11 cellular contexts compared by ENCODE assay signal in genomic region chr1:192702212-192702993, GRCh38.
A peak's percentile ranks its signal among the peaks of the same experiment; 100 is the strongest.
DNase-seq lines count a peak whose midpoint lies in the region; ATAC-seq, FAIRE-seq and TF ChIP-seq lines count a peak whose summit lies in the region.
"Had no signal": no experiment of that assay in that cellular context is flagged by ENCODE, and none has a peak within 500 bp of the region (broad histone marks: within the 10 kb centered on the region; RNA-seq: fewer than 3 reads in every experiment).

No MANE protein-coding gene starts in this region.

- H3K23ac ChIP-seq in mesendoderm (ENCODE audit: low read length) = no peak overlapping the region

- POLR2A ChIA-PET in CD8-positive, alpha-beta memory T cell (lab: Charles Lee) = no interaction called here

- no peaks in the 10 kb centered on the region for H3K79me2 ChIP-seq in mesendoderm (ENCODE audit: control insufficient read depth, insufficient read depth, low read length)

- no peak for TF ChIP-seq POLR2A in GM12892 (IDR thresholded peaks at IDR 0.05; ENCODE audit: low read depth, low read length)

- no peaks in the 10 kb centered on the region for H3K4me1 Mint-ChIP-seq in stimulated activated memory B cell treated with anti-CD40 and anti-IgM and Interleukin-4, amounts not matched to agents 10 μg/mL and 1 μg/mL and 100 μg/mL, for 72 hours
- peaks cover 5 to 24% (median 19%) of the 10 kb centered on the region in 3 donors for H3K4me1 Mint-ChIP-seq in CD8-positive, alpha-beta memory T cell

- no peaks in the 10 kb centered on the region for H3K36me3 Mint-ChIP-seq in stimulated activated memory B cell treated with anti-CD40 and anti-IgM and Interleukin-4, amounts not matched to agents 10 μg/mL and 1 μg/mL and 100 μg/mL, for 72 hours
- H3K36me3 Mint-ChIP-seq in CD8-positive, alpha-beta memory T cell = no peaks in the 10 kb centered on the region

- H2BK120ac ChIP-seq in mesendoderm (ENCODE audit: low read depth, low read length) = no peak overlapping the region

- CTCF ChIA-PET in CD8-positive, alpha-beta memory T cell (lab: Charles Lee) = no interaction called here

- DNase-seq in Daoy (ENCODE audit: low read depth) = peak; percentile 28
- peak; percentile 31 for DNase-seq in MV-4-11 (lab: John Stamatoyannopoulos, UW)
- peak; percentile 18 for DNase-seq in brain microvascular endothelial cell
- DNase-seq in mesendoderm = peak; percentile 42
- DNase-seq in GM12892 (ENCODE audit: insufficient read length) = no peak
- no peak for DNase-seq in CD8-positive, alpha-beta memory T cell
- DNase-seq: NCI-H1436 treated with DMSO at 0.1 percent for 48 hours; stimulated activated CD4-positive, alpha-beta T cell treated with anti-CD3 and anti-CD28 coated beads, Interleukin-2, amount 100 ng/mL, for 48 hours had no signal

- H3K36me3 ChIP-seq in brain microvascular endothelial cell (replicated peaks) (no peaks in the 10 kb centered on the region), mesendoderm (ENCODE audit: control insufficient read depth, insufficient read depth, low read length) (no peaks in the 10 kb centered on the region)
- no peaks in the 10 kb centered on the region for H3K36me3 ChIP-seq in CD8-positive, alpha-beta memory T cell (ENCODE audit: insufficient read depth, low read length)
- H3K36me3 ChIP-seq: tibial nerve had no signal

- no peak overlapping the region for H2BK5ac ChIP-seq in mesendoderm (ENCODE audit: low read length)

- no peak overlapping the region for H4K5ac ChIP-seq in mesendoderm (ENCODE audit: low read length)

- H3K27ac ChIP-seq in brain microvascular endothelial cell (peak overlapping the region; percentile 75), mesendoderm (ENCODE audit: low read depth, low read length) (no peak overlapping the region)
- H3K27ac ChIP-seq in CD8-positive, alpha-beta memory T cell (ENCODE audit: low read depth, low read length) = no peak overlapping the region
- H3K27ac ChIP-seq: tibial nerve had no signal

- H3K79me1 ChIP-seq in mesendoderm (ENCODE audit: low read length) = no peaks in the 10 kb centered on the region

- no peak overlapping the region for H3K9ac ChIP-seq in mesendoderm (ENCODE audit: low read length)

- H2AK5ac ChIP-seq in mesendoderm (ENCODE audit: low read length) = no peak overlapping the region

- H4K8ac ChIP-seq in mesendoderm (ENCODE audit: low read depth, low read length) = no peak overlapping the region

- no peaks in the 10 kb centered on the region for H3K4me1 ChIP-seq in mesendoderm (ENCODE audit: control insufficient read depth, low read depth, low read length)
- H3K4me1 ChIP-seq in CD8-positive, alpha-beta memory T cell (ENCODE audit: insufficient read depth, low read length) = no peaks in the 10 kb centered on the region

- no peak overlapping the region for H3K18ac ChIP-seq in mesendoderm (ENCODE audit: low read length)

- H3K27ac Mint-ChIP-seq in stimulated activated memory B cell treated with anti-CD40 and anti-IgM and Interleukin-4, amounts not matched to agents 10 μg/mL and 1 μg/mL and 100 μg/mL, for 72 hours = no peak overlapping the region
- peak overlapping the region in 1 of 8 donors; percentile 32 for H3K27ac Mint-ChIP-seq in CD8-positive, alpha-beta memory T cell

- H3K4me3 Mint-ChIP-seq in stimulated activated memory B cell treated with anti-CD40 and anti-IgM and Interleukin-4, amounts not matched to agents 10 μg/mL and 1 μg/mL and 100 μg/mL, for 72 hours = no peak overlapping the region
- H3K4me3 Mint-ChIP-seq in CD8-positive, alpha-beta memory T cell = no peak overlapping the region

- no peak overlapping the region for H3K4me3 ChIP-seq in brain microvascular endothelial cell (ENCODE audit: low read depth, low read length)
- H3K4me3 ChIP-seq in mesendoderm (ENCODE audit: low read length) = no peak overlapping the region
- no peak overlapping the region for H3K4me3 ChIP-seq in CD8-positive, alpha-beta memory T cell (ENCODE audit: low read length)
- H3K4me3 ChIP-seq: tibial nerve had no signal

- H3K27me3 Mint-ChIP-seq in stimulated activated memory B cell treated with anti-CD40 and anti-IgM and Interleukin-4, amounts not matched to agents 10 μg/mL and 1 μg/mL and 100 μg/mL, for 72 hours = no peaks in the 10 kb centered on the region
- no peaks in the 10 kb centered on the region for H3K27me3 Mint-ChIP-seq in CD8-positive, alpha-beta memory T cell

- H3K56ac ChIP-seq in mesendoderm (ENCODE audit: low read length) = no peak overlapping the region

- TF ChIP-seq CTCF in brain microvascular endothelial cell (IDR thresholded peaks at IDR 0.05; ENCODE audit: low read depth, low read length, missing control alignments) = no peak

- WGBS in mesendoderm (ENCODE audit: extremely low coverage, insufficient coverage, low lambda C conversion rate) = no CpG with 5 or more reads among the region's 6 CpGs

- H3K27me3 ChIP-seq in brain microvascular endothelial cell (replicated peaks) (no peaks in the 10 kb centered on the region), mesendoderm (ENCODE audit: insufficient read depth, low read length, poor library complexity) (no peaks in the 10 kb centered on the region)
- no peaks in the 10 kb centered on the region for H3K27me3 ChIP-seq in CD8-positive, alpha-beta memory T cell (ENCODE audit: insufficient read depth, low read length, poor library complexity, severe bottlenecking)
- H3K27me3 ChIP-seq: tibial nerve had no signal

- no peak for ATAC-seq in HG02798 (IDR thresholded peaks at IDR 0.05; ENCODE audit: poor library complexity, unreplicated experiment)
- no peak for ATAC-seq in stimulated activated memory B cell treated with anti-CD40 and anti-IgM and Interleukin-4, amounts not matched to agents 10 μg/mL and 1 μg/mL and 100 μg/mL, for 72 hours

- H3K4ac ChIP-seq in mesendoderm (ENCODE audit: low read depth, low read length) = no peak overlapping the region

- H2BK15ac ChIP-seq in mesendoderm (replicated peaks; ENCODE audit: low read depth) = no peak overlapping the region

- in situ Hi-C loops in brain microvascular endothelial cell (cut with HindIII; ENCODE audit: low pct_ligation_motif_present, low sequenced_read_pairs) = no loop called here

- no peak overlapping the region for H3K4me2 ChIP-seq in mesendoderm (ENCODE audit: low read length)

- FAIRE-seq in GM12892 (lab: Jason Lieb, UNC) = no peak

- no peaks in the 10 kb centered on the region for H3K9me3 ChIP-seq in CD8-positive, alpha-beta memory T cell (ENCODE audit: low read length)
- H3K9me3 ChIP-seq: tibial nerve had no signal

- H3K9me3 Mint-ChIP-seq in stimulated activated memory B cell treated with anti-CD40 and anti-IgM and Interleukin-4, amounts not matched to agents 10 μg/mL and 1 μg/mL and 100 μg/mL, for 72 hours = no peaks in the 10 kb centered on the region
- no peaks in the 10 kb centered on the region for H3K9me3 Mint-ChIP-seq in CD8-positive, alpha-beta memory T cell

Comparison
In these comparisons a context has a peak if more than half of its experiments do, and no peak if none do; other contexts are left out.
1. DNase-seq: peak in Daoy (single experiment), MV-4-11 (single experiment), brain microvascular endothelial cell (single experiment) and mesendoderm (single experiment); none in GM12892 (single experiment) and CD8-positive, alpha-beta memory T cell (0 of 5).